In genomic region chr9:18824095-18824666, GRCh38 we compare ENCODE assay signal across 9 cellular contexts.
DNase-seq lines count a peak whose midpoint lies in the region; ATAC-seq, FAIRE-seq and TF ChIP-seq lines count a peak whose summit lies in the region.
"Had no signal": no experiment of that assay in that cellular context is flagged by ENCODE, and none has a peak within 500 bp of the region (broad histone marks: within the 10 kb centered on the region; RNA-seq: fewer than 3 reads in every experiment).

No MANE protein-coding gene starts in this region.

- in situ Hi-C loops in GM23248 (cut with MboI): no loop called here

- no peaks in the 10 kb centered on the region for H3K9me2 ChIP-seq in GM23248 (ENCODE audit: insufficient read depth)
- no peaks in the 10 kb centered on the region for H3K9me2 ChIP-seq in PC-3 (replicated peaks; ENCODE audit: low read length)

- H3K4me3 Mint-ChIP-seq in activated CD4-positive, alpha-beta T cell treated with anti-CD3 and anti-CD28 coated beads, Interleukin-2, amount 10 ng/mL, durations not matched to agents 7 days and 5 days: no peak overlapping the region
- no peak overlapping the region for H3K4me3 Mint-ChIP-seq in activated CD8-positive, alpha-beta memory T cell treated with anti-CD3 and anti-CD28 coated beads, Interleukin-2, amount 10 ng/mL, durations not matched to agents 7 days and 5 days

- H3K27me3 Mint-ChIP-seq in activated CD4-positive, alpha-beta T cell treated with anti-CD3 and anti-CD28 coated beads, Interleukin-2, amount 10 ng/mL, durations not matched to agents 7 days and 5 days: no peaks in the 10 kb centered on the region
- H3K27me3 Mint-ChIP-seq in activated CD8-positive, alpha-beta memory T cell treated with anti-CD3 and anti-CD28 coated beads, Interleukin-2, amount 10 ng/mL, durations not matched to agents 7 days and 5 days: no peaks in the 10 kb centered on the region

- H3K9ac ChIP-seq in GM23248 (no peak overlapping the region), PC-3 (ENCODE audit: low read length) (no peak overlapping the region)

- H3K4me2 ChIP-seq in GM23248 (ENCODE audit: unreplicated experiment) (no peak overlapping the region), PC-3 (ENCODE audit: low read length) (no peak overlapping the region)

- H3K36me3 ChIP-seq in GM23248 (ENCODE audit: low read depth) (peaks cover 78% of the 10 kb centered on the region), PC-3 (ENCODE audit: low read depth, low read length) (no peaks in the 10 kb centered on the region)

- TF ChIP-seq CTCF in AG04450 (IDR thresholded peaks at IDR 0.05; ENCODE audit: low read depth, low read length) (peak; percentile 37), PC-3 (conservative IDR thresholded peaks at IDR 0.05; ENCODE audit: low read depth, low read length) (peak; percentile 71), foreskin keratinocyte (conservative IDR thresholded peaks at IDR 0.05) (peak; percentile 62)

- no peak for FAIRE-seq in GM19239 (lab: Jason Lieb, UNC)

- H3K4me1 ChIP-seq in GM23248 (ENCODE audit: insufficient read depth) (no peaks in the 10 kb centered on the region), PC-3 (ENCODE audit: insufficient read depth, low read length) (peaks cover 21% of the 10 kb centered on the region), foreskin keratinocyte (no peaks in the 10 kb centered on the region)

- no peaks in the 10 kb centered on the region for H4K20me1 ChIP-seq in GM23248 (ENCODE audit: insufficient read depth)
- H4K20me1 ChIP-seq in PC-3 (ENCODE audit: low read length): no peaks in the 10 kb centered on the region

- no peak overlapping the region for H3K27ac Mint-ChIP-seq in activated CD4-positive, alpha-beta T cell treated with anti-CD3 and anti-CD28 coated beads, Interleukin-2, amount 10 ng/mL, durations not matched to agents 7 days and 5 days
- no peak overlapping the region for H3K27ac Mint-ChIP-seq in activated CD8-positive, alpha-beta memory T cell treated with anti-CD3 and anti-CD28 coated beads, Interleukin-2, amount 10 ng/mL, durations not matched to agents 7 days and 5 days

- H3K4me3 ChIP-seq in AG04450 (ENCODE audit: low read depth, low read length) (no peak overlapping the region), GM23248 (no peak overlapping the region), PC-3 (ENCODE audit: low read length) (no peak overlapping the region)
- H3K4me3 ChIP-seq: thoracic aorta had no signal

- CTCF ChIA-PET in AG04450 (lab: Charles Lee): interaction anchor here (0.6 to 1.0 kb wide), 2 partner anchors 325 to 461 kb away, joined by 4 to 9 read pairs; no protein-coding TSS in a partner anchor
- CTCF ChIA-PET in PC-3 (lab: Charles Lee): interaction anchor here (0.5 to 1.5 kb wide), 9 partner anchors 151 to 1013 kb away, joined by 3 to 12 read pairs (median 4); no protein-coding TSS in a partner anchor
- CTCF ChIA-PET in activated CD4-positive, alpha-beta T cell treated with anti-CD3 and anti-CD28 coated beads, Interleukin-2, amount 10 ng/mL, durations not matched to agents 7 days and 5 days (lab: Charles Lee): no interaction called here
- CTCF ChIA-PET in activated CD8-positive, alpha-beta memory T cell treated with anti-CD3 and anti-CD28 coated beads, Interleukin-2, amount 10 ng/mL, durations not matched to agents 7 days and 5 days (lab: Charles Lee): no interaction called here

- peaks cover 19% of the 10 kb centered on the region for H3K4me1 Mint-ChIP-seq in activated CD4-positive, alpha-beta T cell treated with anti-CD3 and anti-CD28 coated beads, Interleukin-2, amount 10 ng/mL, durations not matched to agents 7 days and 5 days
- peaks cover 4% of the 10 kb centered on the region for H3K4me1 Mint-ChIP-seq in activated CD8-positive, alpha-beta memory T cell treated with anti-CD3 and anti-CD28 coated beads, Interleukin-2, amount 10 ng/mL, durations not matched to agents 7 days and 5 days

- H3K9me3 Mint-ChIP-seq in activated CD4-positive, alpha-beta T cell treated with anti-CD3 and anti-CD28 coated beads, Interleukin-2, amount 10 ng/mL, durations not matched to agents 7 days and 5 days: no peaks in the 10 kb centered on the region
- no peaks in the 10 kb centered on the region for H3K9me3 Mint-ChIP-seq in activated CD8-positive, alpha-beta memory T cell treated with anti-CD3 and anti-CD28 coated beads, Interleukin-2, amount 10 ng/mL, durations not matched to agents 7 days and 5 days (ENCODE audit: low read depth)

- H3K79me2 ChIP-seq in GM23248 (ENCODE audit: insufficient read depth): peaks cover 9% of the 10 kb centered on the region; the same call in 1 of the 2 replicates
- H3K79me2 ChIP-seq in PC-3 (ENCODE audit: low read length): no peaks in the 10 kb centered on the region

- H3K27ac ChIP-seq in AG04450 (ENCODE audit: low read depth, low read length) (no peak overlapping the region), GM23248 (peak overlapping the region; percentile 27; the same call in 1 of the 2 replicates), PC-3 (ENCODE audit: low read length) (no peak overlapping the region), foreskin keratinocyte (no peak overlapping the region)
- H3K27ac ChIP-seq: thoracic aorta had no signal

- peaks cover 52% of the 10 kb centered on the region for H3F3A ChIP-seq in GM23248 (ENCODE audit: insufficient read depth)
- H3F3A ChIP-seq in PC-3 (ENCODE audit: low read length, unreplicated experiment): no peaks in the 10 kb centered on the region

- no peak overlapping the region for H2AFZ ChIP-seq in GM23248
- 0 out of 2 replicates have a peak overlapping the region, but pooled peaks have one; percentile 45 for H2AFZ ChIP-seq in PC-3 (ENCODE audit: low read length)

- no peaks in the 10 kb centered on the region for H3K27me3 ChIP-seq in AG04450 (ENCODE audit: control insufficient read depth, insufficient read depth, low read length)
- H3K27me3 ChIP-seq in GM23248 (replicated peaks; ENCODE audit: insufficient read depth): no peaks in the 10 kb centered on the region
- H3K27me3 ChIP-seq in PC-3 (ENCODE audit: low read length): no peaks in the 10 kb centered on the region
- H3K27me3 ChIP-seq in foreskin keratinocyte: no peaks in the 10 kb centered on the region

- peak; percentile 52; the same call in 1 of the 2 replicates for ATAC-seq in PC-3
- peak; percentile 36 for ATAC-seq in foreskin keratinocyte
- ATAC-seq in activated CD8-positive, alpha-beta memory T cell treated with anti-CD3 and anti-CD28 coated beads, Interleukin-2, amount 10 ng/mL, durations not matched to agents 7 days and 5 days: no peak

- POLR2A ChIA-PET in AG04450 (lab: Yijun Ruan, JAX): no interaction called here
- POLR2A ChIA-PET in PC-3 (lab: Charles Lee; ENCODE audit: unreplicated experiment): interaction anchor here (0.7 kb wide), 1 partner anchor 347 kb away, joined by 7 read pairs; no protein-coding TSS in a partner anchor
- POLR2A ChIA-PET in activated CD4-positive, alpha-beta T cell treated with anti-CD3 and anti-CD28 coated beads, Interleukin-2, amount 10 ng/mL, durations not matched to agents 7 days and 5 days (lab: Charles Lee): interaction anchor here (0.8 kb wide), 1 partner anchor 702 kb away, joined by 3 read pairs; no protein-coding TSS in a partner anchor

- WGBS in GM23248 (ENCODE audit: low coverage in 1 of 2, low lambda C conversion rate in 2 of 2, missing lambda C conversion rate in 2 of 2), 2 experiments: 73 to 82% methylated on average over 4 of the region's 4 CpGs

- BruUV-seq in PC-3 (replicated peaks; lab: Mats Ljungman, UMichigan): no TSS peak

- DNase-seq in AG04450 (ENCODE audit: low read depth, low spot score) (no peak), GM23248 (peak; percentile 7), PC-3 (peak; percentile 66), foreskin keratinocyte (no peak), GM19239 (ENCODE audit: insufficient read length, low spot score) (no peak), ecto neural progenitor cell (ENCODE audit: low spot score) (no peak)
- DNase-seq in activated CD4-positive, alpha-beta T cell treated with anti-CD3 and anti-CD28 coated beads, Interleukin-2, amount 10 ng/mL, durations not matched to agents 7 days and 5 days: no peak
- no peak for DNase-seq in activated CD8-positive, alpha-beta memory T cell treated with anti-CD3 and anti-CD28 coated beads, Interleukin-2, amount 10 ng/mL, durations not matched to agents 7 days and 5 days

- intact Hi-C loops in PC-3 (cut with micrococcal nuclease): loop anchor here (1.0 to 10.0 kb wide), 7 partner anchors 192 to 675 kb away; no protein-coding TSS in a partner anchor

- H3K9me3 ChIP-seq in AG04450 (ENCODE audit: control insufficient read depth, insufficient read depth, low read length): no peaks in the 10 kb centered on the region
- no peaks in the 10 kb centered on the region for H3K9me3 ChIP-seq in GM23248 (ENCODE audit: low read depth)
- no peaks in the 10 kb centered on the region for H3K9me3 ChIP-seq in PC-3 (ENCODE audit: low read length)
- H3K9me3 ChIP-seq: thoracic aorta had no signal

- H3K36me3 Mint-ChIP-seq in activated CD4-positive, alpha-beta T cell treated with anti-CD3 and anti-CD28 coated beads, Interleukin-2, amount 10 ng/mL, durations not matched to agents 7 days and 5 days (ENCODE audit: low read depth): no peaks in the 10 kb centered on the region
- no peaks in the 10 kb centered on the region for H3K36me3 Mint-ChIP-seq in activated CD8-positive, alpha-beta memory T cell treated with anti-CD3 and anti-CD28 coated beads, Interleukin-2, amount 10 ng/mL, durations not matched to agents 7 days and 5 days

Comparison
In these comparisons a context has a peak if more than half of its experiments do, and no peak if none do; other contexts are left out.
1. DNase-seq: peak in GM23248 (single experiment) and PC-3 (single experiment); none in AG04450 (single experiment), foreskin keratinocyte (0 of 2), activated CD4-positive, alpha-beta T cell treated with anti-CD3 and anti-CD28 coated beads, Interleukin-2, amount 10 ng/mL, durations not matched to agents 7 days and 5 days (single experiment), GM19239 (single experiment), ecto neural progenitor cell (single experiment) and activated CD8-positive, alpha-beta memory T cell treated with anti-CD3 and anti-CD28 coated beads, Interleukin-2, amount 10 ng/mL, durations not matched to agents 7 days and 5 days (single experiment).
2. CTCF ChIA-PET loops: an anchor here in AG04450 (0.6 to 1.0 kb wide) and PC-3 (0.5 to 1.5 kb wide); none called in activated CD4-positive, alpha-beta T cell treated with anti-CD3 and anti-CD28 coated beads, Interleukin-2, amount 10 ng/mL, durations not matched to agents 7 days and 5 days and activated CD8-positive, alpha-beta memory T cell treated with anti-CD3 and anti-CD28 coated beads, Interleukin-2, amount 10 ng/mL, durations not matched to agents 7 days and 5 days.
3. Peak in every context shown above with its lines, with median percentiles within 50 percentile points of each other: CTCF ChIP-seq.